ENCODE assay signal across 8 cellular contexts in the genomic region with DNA sequence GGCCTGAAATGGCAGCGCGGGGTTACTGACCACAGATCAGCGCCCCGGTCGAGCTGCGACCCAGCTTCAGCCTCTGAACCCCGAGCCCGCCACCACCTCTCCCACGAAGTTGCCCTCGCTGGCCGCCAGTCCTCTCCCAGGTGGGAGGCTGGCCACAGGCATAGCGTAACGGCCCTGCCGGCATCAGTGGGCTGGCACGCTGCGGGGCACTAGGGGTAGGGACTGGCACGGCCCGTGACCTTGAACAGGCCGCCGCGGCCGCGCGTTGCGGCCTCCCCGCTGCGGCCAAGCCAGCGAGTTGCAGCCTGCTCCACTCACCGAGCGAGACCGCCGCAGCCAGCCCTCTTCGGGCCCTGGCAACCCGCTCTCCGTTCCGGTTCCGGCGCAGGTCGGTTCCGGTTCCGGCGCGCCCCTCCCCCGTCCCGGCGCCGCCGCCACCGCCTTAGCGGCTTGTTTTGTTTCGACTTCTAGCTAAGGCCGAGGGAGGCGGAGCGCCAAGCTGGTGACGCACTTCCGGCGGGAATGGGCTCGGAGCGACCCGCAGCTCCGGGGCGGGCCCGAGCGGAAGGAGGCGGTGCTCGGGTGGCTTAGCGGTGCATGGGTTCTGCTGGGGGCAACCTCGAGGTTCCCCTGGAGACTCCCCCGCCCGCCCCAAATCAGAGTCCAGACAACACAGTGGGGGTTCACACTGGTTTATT. TPM values are rescaled to one million over a fixed set of nuclear protein-coding genes. Genes with fewer than 3 reads are reported as not detected.
DNase-seq lines count a peak whose midpoint lies in the region; ATAC-seq and TF ChIP-seq lines count a peak whose summit lies in the region.

TSS of gene USP19 (minus strand) at position 386 of the 698 bp plus-strand sequence. CDS start 1,678 bp downstream, outside the sequence.

- WGBS in neuronal stem cell (ENCODE audit: extremely low coverage in 2 of 2, insufficient read length in 2 of 2, insufficient replicate concordance in 1 of 2), 2 donors, result no CpG with 5 or more reads among the region's 70 CpGs

- H2BK5ac ChIP-seq in neuronal stem cell (ENCODE audit: low read length), result peak within 1 kb of the TSS; percentile 69

- H3K27ac ChIP-seq in SJCRH30 (peak within 1 kb of the TSS; percentile 66), neuronal stem cell (replicated peaks; ENCODE audit: low read length) (peak within 1 kb of the TSS; percentile 94)

- peak within 1 kb of the TSS; percentile 83 for H4K8ac ChIP-seq in neuronal stem cell (ENCODE audit: low read depth, low read length)

- peak within 1 kb of the TSS; percentile 81 for H3K18ac ChIP-seq in neuronal stem cell (ENCODE audit: low read length)

- peak within 1 kb of the TSS; percentile 11 for H4K91ac ChIP-seq in neuronal stem cell (ENCODE audit: low read depth, low read length, poor library complexity)

- peak within 1 kb of the TSS; percentile 86 for H3K23ac ChIP-seq in neuronal stem cell (ENCODE audit: low read depth, low read length, poor library complexity)

- H3K4me3 ChIP-seq in SJCRH30, result peak within 1 kb of the TSS; percentile 75
- peak within 1 kb of the TSS; percentile 80 to 94 for H3K4me3 ChIP-seq in foreskin fibroblast (ENCODE audit: low read depth in 1 of 2, low read length in 2 of 2)
- peak within 1 kb of the TSS; percentile 97 for H3K4me3 ChIP-seq in neuronal stem cell (ENCODE audit: low read length in 2 of 2)

- TF ChIP-seq CTCF in foreskin fibroblast (IDR thresholded peaks at IDR 0.05; ENCODE audit: low read depth, low read length) (no peak), subcutaneous adipose tissue (IDR thresholded peaks at IDR 0.05; ENCODE audit: low read depth) (no peak)

- no peak within 1 kb of the TSS for H2BK120ac ChIP-seq in neuronal stem cell (ENCODE audit: low read depth, low read length)

- no peaks in the 10 kb centered on the region for H3K4me1 ChIP-seq in SJCRH30
- peaks cover 8 to 9% of the 10 kb centered on the region in 2 donors for H3K4me1 ChIP-seq in neuronal stem cell (ENCODE audit: control insufficient read depth in 2 of 2, insufficient read depth in 1 of 2, low read depth in 1 of 2, low read length in 2 of 2)

- H2BK15ac ChIP-seq in neuronal stem cell (ENCODE audit: low read length), result peak within 1 kb of the TSS; percentile 18

- H2AK5ac ChIP-seq in neuronal stem cell (ENCODE audit: low read depth, low read length), result peak within 1 kb of the TSS; percentile 95

- peak; percentile 90 for DNase-seq in EL
- DNase-seq in LoVo (ENCODE audit: low spot score), result peak; percentile 87
- DNase-seq in SJCRH30, result peak; percentile 86 to 88
- DNase-seq in activated gamma-delta T cell treated with anti-CD3 and anti-CD28 coated beads, Interleukin-2, amount 50 U/mL, for 16 hours (ENCODE audit: low read depth), result peak; percentile 91
- DNase-seq in foreskin fibroblast, result peak; percentile 90 to 97
- DNase-seq in neuronal stem cell (ENCODE audit: low spot score), result peak; percentile 84

- H2BK12ac ChIP-seq in neuronal stem cell (ENCODE audit: low read length), result peak within 1 kb of the TSS; percentile 48

- H3K4ac ChIP-seq in neuronal stem cell (ENCODE audit: low read length), result peak within 1 kb of the TSS; percentile 4

- H3K79me1 ChIP-seq in neuronal stem cell (ENCODE audit: low read depth, low read length), result peaks cover 5% of the 10 kb centered on the region

- peaks cover 19% of the 10 kb centered on the region; the same call in 1 of the 2 replicates for H3K36me3 ChIP-seq in SJCRH30
- peaks cover 61 to 70% of the 10 kb centered on the region in 2 donors for H3K36me3 ChIP-seq in neuronal stem cell (replicated peaks in 1 of 2; ENCODE audit: control insufficient read depth in 2 of 2, insufficient read depth in 2 of 2, low read length in 2 of 2)

- H3K9me3 ChIP-seq in SJCRH30 (replicated peaks) (no peaks in the 10 kb centered on the region), neuronal stem cell (replicated peaks in 1 of 2; ENCODE audit: control insufficient read depth in 2 of 2, insufficient read depth in 1 of 2, low read depth in 1 of 2, low read length in 2 of 2) (peaks cover 0 to 3% of the 10 kb centered on the region in 2 donors)

- peak; percentile 84 for ATAC-seq in GM21825 (IDR thresholded peaks at IDR 0.05; ENCODE audit: unreplicated experiment)

- H3K14ac ChIP-seq in neuronal stem cell (ENCODE audit: low read length), result peak within 1 kb of the TSS; percentile 28

- peak within 1 kb of the TSS; percentile 84 for H3K4me2 ChIP-seq in neuronal stem cell (ENCODE audit: insufficient read depth, low read length, poor library complexity, severe bottlenecking)

- H3K9ac ChIP-seq in neuronal stem cell (ENCODE audit: low read depth, low read length, poor library complexity), result peak within 1 kb of the TSS; percentile 98

- H3K27me3 ChIP-seq in SJCRH30, result no peaks in the 10 kb centered on the region
- H3K27me3 ChIP-seq in neuronal stem cell (ENCODE audit: control insufficient read depth in 3 of 3, insufficient read depth in 3 of 3, low read depth in 1 of 3, low read length in 3 of 3), result no peaks in the 10 kb centered on the region

- H2AFZ ChIP-seq in neuronal stem cell (ENCODE audit: low read length), result peak within 1 kb of the TSS; percentile 88

RNA-seq across cellular contexts. Expression of gene USP19, which starts in this region (rescaled TPM):
- total RNA-seq in SJCRH30 (2014; rRNA removed; shearing (Covaris generic)), result 39.2 and 41.2 TPM in 2 replicates
- 22.3 TPM for polyA plus RNA-seq in neuronal stem cell (2013, experiment 1 of 2)
- polyA plus RNA-seq in neuronal stem cell (2013, experiment 2 of 2), result 21.3 TPM
- total RNA-seq in subcutaneous adipose tissue, result 10 to 100 TPM; 26.4 to 73.8 (median 52.3) TPM

Comparison
In these comparisons a context has a peak if more than half of its experiments do, and no peak if none do; other contexts are left out.
1. Peak in every context shown above with its lines: DNase-seq, ATAC-seq, H3K4me3 ChIP-seq and H3K27ac ChIP-seq.